1 cellular context compared by ENCODE assay signal in genomic region chrX:154733072-154733425, GRCh38.
TF ChIP-seq lines count a peak whose summit lies in the region.

No MANE protein-coding gene starts in this region.

TF ChIP-seq in SK-N-SH, 30 proteins besides CTCF, POLR2A, EP300 and RAD21 (continued from another document):
- TF ChIP-seq PBX3 (IDR thresholded peaks at IDR 0.05) (no peak), GATA2 (CRISPR knock-in tag; IDR thresholded peaks at IDR 0.05) (no peak), TAF1 (IDR thresholded peaks at IDR 0.05; ENCODE audit: borderline replicate concordance, low read depth, low read length) (no peak), RCOR1 (IDR thresholded peaks at IDR 0.05; ENCODE audit: low read length) (no peak), GABPA (IDR thresholded peaks at IDR 0.05; ENCODE audit: low read depth) (no peak), REST (IDR thresholded peaks at IDR 0.05; ENCODE audit: low read depth, low read length) (no peak), MEF2A (IDR thresholded peaks at IDR 0.05; ENCODE audit: borderline replicate concordance, low read depth) (no peak), MXI1 (IDR thresholded peaks at IDR 0.05; ENCODE audit: low read depth, low read length) (no peak), FOSL2 (IDR thresholded peaks at IDR 0.05; ENCODE audit: borderline replicate concordance, low read depth) (no peak), NFIC (IDR thresholded peaks at IDR 0.05; ENCODE audit: borderline replicate concordance) (no peak), SMC3 (IDR thresholded peaks at IDR 0.05; ENCODE audit: low read depth, low read length) (no peak), POLR2AphosphoS5 (IDR thresholded peaks at IDR 0.05; ENCODE audit: low read depth, low read length) (no peak), USF1 (IDR thresholded peaks at IDR 0.05; ENCODE audit: borderline replicate concordance, low read depth) (no peak), SIN3A (IDR thresholded peaks at IDR 0.05; ENCODE audit: borderline replicate concordance, low read depth, low read length) (no peak)
